In genomic region chr16:4924593-4925378, GRCh38 we compare ENCODE assay signal across 17 cellular contexts. TPM values are rescaled to one million over a fixed set of nuclear protein-coding genes. Genes with fewer than 3 reads are reported as not detected.
A peak's percentile ranks its signal among the peaks of the same experiment; 100 is the strongest.
DNase-seq lines count a peak whose midpoint lies in the region; ATAC-seq and TF ChIP-seq lines count a peak whose summit lies in the region.
"Had no signal": no experiment of that assay in that cellular context is flagged by ENCODE, and none has a peak within 500 bp of the region (broad histone marks: within the 10 kb centered on the region; RNA-seq: fewer than 3 reads in every experiment).

No MANE protein-coding gene starts in this region.

- no CpG with 5 or more reads among the region's 13 CpGs for WGBS in H9 (ENCODE audit: extremely low coverage, insufficient read length, low lambda C conversion rate)
- WGBS in prostate gland, result 42% methylated on average over 13 of the region's 13 CpGs
- WGBS in spleen, 5 donors, result 46 to 65% (median 64%) methylated on average over 12 to 13 of the region's 13 CpGs
- 57% methylated on average over 13 of the region's 13 CpGs for WGBS in smooth muscle cell (ENCODE audit: low lambda C conversion rate)

- no peaks in the 10 kb centered on the region for H3K79me1 ChIP-seq in H9 (ENCODE audit: insufficient read depth, low read depth, low read length, poor library complexity, severe bottlenecking)

- H2BK20ac ChIP-seq in H9 (ENCODE audit: low read depth, low read length, poor library complexity, severe bottlenecking), result no peak overlapping the region

- no peak overlapping the region for H4K91ac ChIP-seq in H9 (ENCODE audit: insufficient read length, low read depth, low read length)

- no peak overlapping the region for H2BK5ac ChIP-seq in H9 (ENCODE audit: insufficient read length, low read length)

- H3K36me3 ChIP-seq in RWPE2 (ENCODE audit: low read depth), result peaks cover 60% of the 10 kb centered on the region
- H3K36me3 ChIP-seq in prostate gland, result no peaks in the 10 kb centered on the region
- H3K36me3 ChIP-seq in spleen, result no peaks in the 10 kb centered on the region
- H3K36me3 ChIP-seq in smooth muscle cell (ENCODE audit: low read depth), result no peaks in the 10 kb centered on the region
- H3K36me3 ChIP-seq: BLaER1 treated with 17β-estradiol and CSF1 and Interleukin-3, amounts not matched to agents 10 nM and 100 nM; sigmoid colon had no signal

- H3K27ac Mint-ChIP-seq in H9, result peak overlapping the region; percentile 90 to 97 (median 93); a peak in 6 of 7 replicates
- H3K27ac Mint-ChIP-seq: memory B cell had no signal

- no peak overlapping the region for H2BK12ac ChIP-seq in H9 (ENCODE audit: insufficient read length, low read depth, low read length)

- H3K27ac ChIP-seq in H9 (ENCODE audit: insufficient read length, low read depth, low read length), result no peak overlapping the region
- peak overlapping the region; percentile 89 for H3K27ac ChIP-seq in RWPE2 (ENCODE audit: poor library complexity, severe bottlenecking)
- H3K27ac ChIP-seq in prostate gland, result peak overlapping the region; percentile 55 to 62
- H3K27ac ChIP-seq in spleen, result no peak overlapping the region
- H3K27ac ChIP-seq in smooth muscle cell (ENCODE audit: low read depth), result no peak overlapping the region
- H3K27ac ChIP-seq: BLaER1 treated with 17β-estradiol and CSF1 and Interleukin-3, amounts not matched to agents 10 nM and 100 nM had no signal

- intact Hi-C loops in prostate gland (cut with DNase I), result no loop called here
- intact Hi-C loops in spleen (cut with DNase I; ENCODE audit: low total_unique reads), result no loop called here

- H3K4me2 ChIP-seq in H9 (ENCODE audit: insufficient read depth, insufficient read length, low read length) (no peak overlapping the region), smooth muscle cell (no peak overlapping the region)

- no peak overlapping the region for H3K56ac ChIP-seq in H9 (ENCODE audit: insufficient read length, low read depth, low read length)

- H3K79me2 ChIP-seq in H9 (ENCODE audit: insufficient read depth, low read length) (no peaks in the 10 kb centered on the region), smooth muscle cell (ENCODE audit: low read depth) (no peaks in the 10 kb centered on the region)

- peak overlapping the region in 1 of 2 experiments; percentile 6; a peak in 1 of 5 replicates for H3K4me3 Mint-ChIP-seq in H9
- H3K4me3 Mint-ChIP-seq: memory B cell had no signal

- ATAC-seq in RWPE2 (ENCODE audit: low read depth), result peak; percentile 92
- ATAC-seq in GM19324 (IDR thresholded peaks at IDR 0.05; ENCODE audit: low FRiP score, unreplicated experiment), result no peak
- ATAC-seq in GM18909 (IDR thresholded peaks at IDR 0.05; ENCODE audit: poor library complexity, unreplicated experiment), result no peak

- H3K9ac ChIP-seq in H9 (ENCODE audit: extremely low read depth, insufficient read length, low read length) (no peak overlapping the region), smooth muscle cell (ENCODE audit: low read depth) (no peak overlapping the region)

- H3K9me3 ChIP-seq in H9 (ENCODE audit: control insufficient read depth, low read depth, low read length), result no peaks in the 10 kb centered on the region
- peaks cover 13% of the 10 kb centered on the region for H3K9me3 ChIP-seq in RWPE2 (ENCODE audit: severe bottlenecking)
- no peaks in the 10 kb centered on the region for H3K9me3 ChIP-seq in prostate gland
- H3K9me3 ChIP-seq in spleen, result peaks cover 0 to 30% (median 27%) of the 10 kb centered on the region in 8 donors
- peaks cover 7% of the 10 kb centered on the region for H3K9me3 ChIP-seq in smooth muscle cell (replicated peaks; ENCODE audit: low read depth)

- H3K27me3 Mint-ChIP-seq in H9 (ENCODE audit: low read depth), result no peaks in the 10 kb centered on the region; the same call in none of the 2 replicates

- H4K8ac ChIP-seq in H9 (replicated peaks; ENCODE audit: insufficient read length, low read depth, low read length), result no peak overlapping the region

- DNase-seq in H9 (peak; percentile 83), RWPE2 (ENCODE audit: low spot score) (peak; percentile 90), iPS-NIHi11 (ENCODE audit: low spot score) (peak; percentile 67), prostate gland (ENCODE audit: low spot score) (peak; percentile 73), spleen (no peak), smooth muscle cell (lab: John Stamatoyannopoulos, UW; ENCODE audit: unreplicated experiment) (no peak)
- DNase-seq: activated CD4-positive, alpha-beta T cell treated with anti-CD3 and anti-CD28 coated beads, Interleukin-2, amount 50 U/mL, for 4 hours; activated gamma-delta T cell; GDM1; NCI-H1105; NCI-H82; sigmoid colon; T-helper 1 cell had no signal

- H2AK5ac ChIP-seq in H9 (ENCODE audit: insufficient read length, low read length), result no peak overlapping the region

- TF ChIP-seq CTCF in H9 (conservative IDR thresholded peaks at IDR 0.05), result no peak
- TF ChIP-seq CTCF in RWPE2 (IDR thresholded peaks at IDR 0.05; ENCODE audit: poor library complexity, severe bottlenecking), result no peak
- TF ChIP-seq CTCF in prostate gland (IDR thresholded peaks at IDR 0.05), result no peak
- TF ChIP-seq CTCF in spleen (IDR thresholded peaks at IDR 0.05 in 8 of 11, conservative IDR thresholded peaks at IDR 0.05 in 3 of 11), result no peak
- TF ChIP-seq CTCF in smooth muscle cell (IDR thresholded peaks at IDR 0.05; ENCODE audit: borderline replicate concordance, insufficient read depth, poor library complexity, severe bottlenecking), result no peak

- H3K4me3 ChIP-seq in RWPE2 (ENCODE audit: severe bottlenecking), result no peak overlapping the region
- no peak overlapping the region for H3K4me3 ChIP-seq in prostate gland
- H3K4me3 ChIP-seq in spleen, result no peak overlapping the region
- no peak overlapping the region for H3K4me3 ChIP-seq in smooth muscle cell
- H3K4me3 ChIP-seq: BLaER1 treated with 17β-estradiol and CSF1 and Interleukin-3, amounts not matched to agents 10 nM and 100 nM; sigmoid colon had no signal

- H4K20me1 ChIP-seq in H9 (ENCODE audit: control insufficient read depth, insufficient read depth, insufficient read length) (no peaks in the 10 kb centered on the region), smooth muscle cell (ENCODE audit: low read depth) (no peaks in the 10 kb centered on the region)
- H4K20me1 ChIP-seq: BLaER1 treated with 17β-estradiol and CSF1 and Interleukin-3, amounts not matched to agents 10 nM and 100 nM had no signal

- H3F3A ChIP-seq in smooth muscle cell (ENCODE audit: low read depth), result no peaks in the 10 kb centered on the region

- H3K36me3 Mint-ChIP-seq in H9 (ENCODE audit: insufficient read depth in 1 of 3, low read depth in 3 of 3), result peaks cover 6 to 22% (median 17%) of the 10 kb centered on the region in 3 experiments

- no peak overlapping the region for H3K18ac ChIP-seq in H9 (ENCODE audit: insufficient read length, low read depth, low read length)

- H3K4me1 ChIP-seq in H9 (ENCODE audit: insufficient read depth, low read length) (peaks cover 6% of the 10 kb centered on the region), RWPE2 (ENCODE audit: insufficient read depth, poor library complexity, severe bottlenecking) (peaks cover 43% of the 10 kb centered on the region), prostate gland (replicated peaks) (peaks cover 6% of the 10 kb centered on the region), spleen (no peaks in the 10 kb centered on the region), smooth muscle cell (ENCODE audit: low read depth) (no peaks in the 10 kb centered on the region)
- H3K4me1 ChIP-seq: sigmoid colon had no signal

- TF ChIP-seq POLR2A in prostate gland (IDR thresholded peaks at IDR 0.05), result no peak
- TF ChIP-seq POLR2A in spleen (IDR thresholded peaks at IDR 0.05), result no peak

- H2AFZ ChIP-seq in H9 (ENCODE audit: low read length), result no peak overlapping the region
- H2AFZ ChIP-seq in smooth muscle cell (ENCODE audit: low read depth), result no peak overlapping the region

- H3T11ph ChIP-seq in H9 (ENCODE audit: low read length), result no peak overlapping the region

- no peak overlapping the region for H3K23ac ChIP-seq in H9 (ENCODE audit: insufficient read length, low read depth, low read length)

- H3K14ac ChIP-seq in H9 (ENCODE audit: insufficient read depth, low read length), result peak overlapping the region; percentile 14; the same call in 1 of the 2 replicates

- H3K4ac ChIP-seq in H9 (ENCODE audit: low read depth, low read length), result no peak overlapping the region

- H2BK120ac ChIP-seq in H9 (ENCODE audit: low read depth, low read length, poor library complexity, severe bottlenecking), result no peak overlapping the region

- peaks cover 8 to 9% of the 10 kb centered on the region in 2 experiments for H3K9me3 Mint-ChIP-seq in H9

- no peaks in the 10 kb centered on the region for H3K27me3 ChIP-seq in H9 (ENCODE audit: insufficient read depth, low read length)
- no peaks in the 10 kb centered on the region for H3K27me3 ChIP-seq in RWPE2 (ENCODE audit: insufficient read depth, poor library complexity, severe bottlenecking)
- H3K27me3 ChIP-seq in prostate gland (replicated peaks; ENCODE audit: insufficient read depth), result no peaks in the 10 kb centered on the region
- H3K27me3 ChIP-seq in spleen (replicated peaks in 1 of 7), result peaks cover 0 to 14% (median 0%) of the 10 kb centered on the region in 7 donors
- no peaks in the 10 kb centered on the region for H3K27me3 ChIP-seq in smooth muscle cell (ENCODE audit: low read depth)
- H3K27me3 ChIP-seq: BLaER1 treated with 17β-estradiol and CSF1 and Interleukin-3, amounts not matched to agents 10 nM and 100 nM; sigmoid colon had no signal

- no peak overlapping the region for H2BK15ac ChIP-seq in H9 (ENCODE audit: low read depth, low read length)

- H3K4me1 Mint-ChIP-seq in H9, result peaks cover 27 to 33% of the 10 kb centered on the region in 2 experiments
- H3K4me1 Mint-ChIP-seq: memory B cell had no signal

- H3K23me2 ChIP-seq in H9 (ENCODE audit: insufficient read length, low read depth, low read length, poor library complexity, severe bottlenecking), result no peaks in the 10 kb centered on the region

- no peak overlapping the region for H4K5ac ChIP-seq in H9 (ENCODE audit: insufficient read length, low read depth, low read length)

RNA-seq across cellular contexts. Expression of gene PPL, which starts 12.2 kb away (rescaled TPM):
- total RNA-seq in H9 (2021), result 28.2 and 29.2 TPM in 2 replicates
- total RNA-seq in prostate gland, result 10 to 100 TPM; 39.4 to 64.3 TPM
- total RNA-seq in spleen, result under 1 TPM in 4 of 7 donors, not detected in 3; 0.18 to 0.37 (median 0.19) TPM
- under 1 TPM; 0.11 to 0.77 (median 0.29) TPM for polyA plus RNA-seq in spleen
- 4.8 and 7.7 TPM in 2 replicates for total RNA-seq in smooth muscle cell
- polyA plus RNA-seq in smooth muscle cell, result 3.0 and 10.7 TPM in 2 replicates

RNA-seq across cellular contexts. Expression of gene SEC14L5, which starts 33.3 kb away (rescaled TPM):
- total RNA-seq in H9 (2021), result 3.2 and 4.1 TPM in 2 replicates
- under 1 TPM; 0.74 to 0.77 TPM for total RNA-seq in prostate gland
- total RNA-seq in spleen, result under 1 TPM in 6 of 7 donors, not detected in 1; 0.13 to 0.94 (median 0.60) TPM
- under 1 TPM; 0.06 to 0.26 (median 0.11) TPM for polyA plus RNA-seq in spleen
- not detected in 2 replicates for total RNA-seq in smooth muscle cell
- not detected in 2 replicates for polyA plus RNA-seq in smooth muscle cell

Comparison
In these comparisons a context has a peak if more than half of its experiments do, and no peak if none do; other contexts are left out.
1. DNase-seq: peak in H9 (single experiment), RWPE2 (single experiment), iPS-NIHi11 (single experiment) and prostate gland (single experiment); none in spleen (single experiment) and smooth muscle cell (single experiment).
2. H3K27ac ChIP-seq: peak in RWPE2 (single experiment) and prostate gland (2 of 2); none in H9 (single experiment), spleen (0 of 8) and smooth muscle cell (single experiment).